19 cellular contexts compared by ENCODE assay signal in genomic region chr1:90708826-90709225, GRCh38. TPM values are rescaled to one million over a fixed set of nuclear protein-coding genes. Genes with fewer than 3 reads are reported as not detected.
A peak's percentile ranks its signal among the peaks of the same experiment; 100 is the strongest.
DNase-seq lines count a peak whose midpoint lies in the region; ATAC-seq and TF ChIP-seq lines count a peak whose summit lies in the region.
"Had no signal": no experiment of that assay in that cellular context is flagged by ENCODE, and none has a peak within 500 bp of the region (broad histone marks: within the 10 kb centered on the region; RNA-seq: fewer than 3 reads in every experiment).

No MANE protein-coding gene starts in this region.

- H3K36me3 ChIP-seq in iPS-15b (ENCODE audit: control insufficient read depth, insufficient read depth, low read length), result no peaks in the 10 kb centered on the region
- no peaks in the 10 kb centered on the region for H3K36me3 ChIP-seq in osteoblast (ENCODE audit: insufficient read depth, low read length)

- intact Hi-C loops in right cardiac atrium (cut with DNase I), result no loop called here

- H3K9me3 ChIP-seq in iPS-15b (ENCODE audit: control insufficient read depth, insufficient read depth, low read length), result no peaks in the 10 kb centered on the region
- H3K9me3 ChIP-seq in osteoblast (ENCODE audit: low read depth, low read length), result no peaks in the 10 kb centered on the region
- H3K9me3 ChIP-seq in right cardiac atrium (ENCODE audit: control insufficient read depth, low read length), result no peaks in the 10 kb centered on the region
- H3K9me3 ChIP-seq: A549 had no signal

- peak overlapping the region; percentile 10 for H3K4me3 ChIP-seq in iPS-15b (ENCODE audit: low read depth, low read length)
- no peak overlapping the region for H3K4me3 ChIP-seq in osteoblast (ENCODE audit: insufficient read depth, low read length)
- no peak overlapping the region for H3K4me3 ChIP-seq in right cardiac atrium (ENCODE audit: low read length)
- H3K4me3 ChIP-seq: A549, GM23248 had no signal

- no peak for TF ChIP-seq CTCF in osteoblast (IDR thresholded peaks at IDR 0.05; ENCODE audit: extremely low read depth, low read depth, low read length)

- H3K79me2 ChIP-seq in osteoblast (ENCODE audit: insufficient read depth, low read length), result no peaks in the 10 kb centered on the region

- ATAC-seq in right cardiac atrium, result no peak
- ATAC-seq: A549 had no signal

- no peak overlapping the region for H2AFZ ChIP-seq in osteoblast (ENCODE audit: low read length)
- H2AFZ ChIP-seq: GM23248 had no signal

- WGBS in right cardiac atrium, result 18% methylated on average over 2 of the region's 2 CpGs

- no peak overlapping the region for H3K4me2 ChIP-seq in osteoblast (ENCODE audit: insufficient read depth, low read length)
- H3K4me2 ChIP-seq: A549 had no signal

- no peaks in the 10 kb centered on the region for H4K20me1 ChIP-seq in osteoblast (ENCODE audit: insufficient read depth, low read length)

- in situ Hi-C loops in G401 (cut with HindIII; ENCODE audit: low sequenced_read_pairs), result no loop called here

- DNase-seq in NCI-H82 (lab: John Stamatoyannopoulos, UW) (peak; percentile 31), NCI-H82 treated with DMSO at 0.1 percent for 48 hours (lab: John Stamatoyannopoulos, UW; ENCODE audit: unreplicated experiment) (no peak), G401 (ENCODE audit: low spot score) (peak; percentile 13), osteoblast (ENCODE audit: insufficient read length, low spot score, missing footprints) (peak; percentile 63), DMS153 (lab: John Stamatoyannopoulos, UW) (no peak), right cardiac atrium (no peak)
- DNase-seq: 8988T; Calu3; CD4-positive, alpha-beta memory T cell; COR-L47; DMS79 treated with DMSO at 0.1 percent for 48 hours; GM23248; H7; HCEC 1CT had no signal

- H3K27me3 ChIP-seq in iPS-15b (ENCODE audit: control insufficient read depth, insufficient read depth, low read length), result peaks cover 99% of the 10 kb centered on the region
- peaks cover 90% of the 10 kb centered on the region for H3K27me3 ChIP-seq in osteoblast (ENCODE audit: insufficient read depth, low read length)
- peaks cover 2% of the 10 kb centered on the region for H3K27me3 ChIP-seq in right cardiac atrium (ENCODE audit: control insufficient read depth, insufficient read depth)

- no peak overlapping the region for H3K27ac ChIP-seq in osteoblast (ENCODE audit: low read depth, low read length)
- H3K27ac ChIP-seq in right cardiac atrium (ENCODE audit: low read length), result no peak overlapping the region
- H3K27ac ChIP-seq: A549, GM23248 had no signal

- H3K4me1 ChIP-seq in iPS-15b (ENCODE audit: control insufficient read depth, insufficient read depth, low read length), result peaks cover 14% of the 10 kb centered on the region
- H3K4me1 ChIP-seq in osteoblast (ENCODE audit: insufficient read depth, low read length), result no peaks in the 10 kb centered on the region
- H3K4me1 ChIP-seq in right cardiac atrium (ENCODE audit: control insufficient read depth, insufficient read depth, low read length), result peaks cover 2% of the 10 kb centered on the region

- H3K9ac ChIP-seq in iPS-15b (ENCODE audit: low read depth, low read length), result no peak overlapping the region
- H3K9ac ChIP-seq: GM23248 had no signal

RNA-seq across cellular contexts. Expression of gene BARHL2, which starts 8.3 kb away (rescaled TPM):
- total RNA-seq in G401 (2014; rRNA removed; shearing (Covaris generic)), result 0.06 and 0.07 TPM in 2 replicates
- total RNA-seq in osteoblast, result not detected in 2 replicates
- total RNA-seq in right cardiac atrium, result not detected
- not detected for polyA plus RNA-seq in right cardiac atrium
- total RNA-seq: Calu3; CD4-positive, alpha-beta memory T cell; Daoy; GM23248; H7 had no signal
- polyA plus RNA-seq: A549; BJ; CD4-positive, alpha-beta memory T cell; GM23248; H1 had no signal

Comparison
In these comparisons a context has a peak if more than half of its experiments do, and no peak if none do; other contexts are left out.
1. DNase-seq: peak in NCI-H82 (single experiment), G401 (single experiment) and osteoblast (single experiment); none in NCI-H82 treated with DMSO at 0.1 percent for 48 hours (single experiment), DMS153 (single experiment) and right cardiac atrium (0 of 3).